ENCODE assay signal across 8 cellular contexts in genomic region chr17:74971069-74971841, GRCh38. TPM values are rescaled to one million over a fixed set of nuclear protein-coding genes. Genes with fewer than 3 reads are reported as not detected.
DNase-seq lines count a peak whose midpoint lies in the region; ATAC-seq, FAIRE-seq and TF ChIP-seq lines count a peak whose summit lies in the region.

No MANE protein-coding gene starts in this region.

- peak overlapping the region; percentile 79 for H3K4me2 ChIP-seq in astrocyte (ENCODE audit: low read length)

- no peak overlapping the region for H3K9ac ChIP-seq in astrocyte (ENCODE audit: low read length)

- H3K9me3 ChIP-seq in astrocyte (ENCODE audit: insufficient read depth, low read depth, low read length): no peaks in the 10 kb centered on the region
- H3K9me3 ChIP-seq in mesodermal cell (ENCODE audit: control insufficient read depth, low read length): no peaks in the 10 kb centered on the region
- H3K9me3 ChIP-seq in suprapubic skin: no peaks in the 10 kb centered on the region

- H3K36me3 Mint-ChIP-seq in activated CD4-positive, alpha-beta T cell treated with anti-CD3 and anti-CD28 coated beads, Interleukin-2, amount 10 ng/mL, durations not matched to agents 7 days and 5 days (ENCODE audit: low read depth): no peaks in the 10 kb centered on the region
- no peaks in the 10 kb centered on the region for H3K36me3 Mint-ChIP-seq in astrocyte (ENCODE audit: low read depth, unreplicated experiment)

- ATAC-seq in HG02759 (IDR thresholded peaks at IDR 0.05; ENCODE audit: unreplicated experiment): no peak

- H3K79me2 ChIP-seq in astrocyte (ENCODE audit: insufficient read depth, low read length): no peaks in the 10 kb centered on the region

- H3K27ac Mint-ChIP-seq in activated CD4-positive, alpha-beta T cell treated with anti-CD3 and anti-CD28 coated beads, Interleukin-2, amount 10 ng/mL, durations not matched to agents 7 days and 5 days: no peak overlapping the region
- no peak overlapping the region for H3K27ac Mint-ChIP-seq in astrocyte (ENCODE audit: unreplicated experiment)

- H2AFZ ChIP-seq in astrocyte (ENCODE audit: low read depth, low read length): no peak overlapping the region

- no peaks in the 10 kb centered on the region for H4K20me1 ChIP-seq in astrocyte (ENCODE audit: insufficient read depth, low read length)

- no peak overlapping the region for H3K27ac ChIP-seq in astrocyte (ENCODE audit: low read depth, low read length)
- H3K27ac ChIP-seq in mesodermal cell (ENCODE audit: low read depth, low read length, severe bottlenecking): no peak overlapping the region
- no peak overlapping the region for H3K27ac ChIP-seq in suprapubic skin

- no peak for TF ChIP-seq EP300 in suprapubic skin (IDR thresholded peaks at IDR 0.05)

- TF ChIP-seq POLR2A in suprapubic skin (IDR thresholded peaks at IDR 0.05): no peak

- no peak overlapping the region for H3K4me3 ChIP-seq in astrocyte (ENCODE audit: insufficient read depth, low read depth, low read length)
- peak overlapping the region; percentile 47 for H3K4me3 ChIP-seq in mesodermal cell (ENCODE audit: extremely low read depth, insufficient read depth, low read length, poor library complexity, severe bottlenecking)
- H3K4me3 ChIP-seq in suprapubic skin: peak overlapping the region; percentile 63

- H3K4me1 Mint-ChIP-seq in activated CD4-positive, alpha-beta T cell treated with anti-CD3 and anti-CD28 coated beads, Interleukin-2, amount 10 ng/mL, durations not matched to agents 7 days and 5 days: peaks cover 6% of the 10 kb centered on the region
- H3K4me1 Mint-ChIP-seq in astrocyte (ENCODE audit: low read depth, unreplicated experiment): no peaks in the 10 kb centered on the region

- H3K27me3 ChIP-seq in astrocyte (ENCODE audit: insufficient read depth, low read length) (peaks cover 16% of the 10 kb centered on the region), suprapubic skin (peaks cover 38% of the 10 kb centered on the region)

- H3K36me3 ChIP-seq in astrocyte (ENCODE audit: insufficient read depth, low read length) (no peaks in the 10 kb centered on the region), mesodermal cell (ENCODE audit: control insufficient read depth, insufficient read depth, low read length) (no peaks in the 10 kb centered on the region), suprapubic skin (no peaks in the 10 kb centered on the region)

- WGBS in mesodermal cell (ENCODE audit: insufficient coverage in 2 of 2), 2 experiments: 78 to 87% methylated on average over 6 to 7 of the region's 8 CpGs
- WGBS in suprapubic skin: 73% methylated on average over 3 of the region's 8 CpGs

- H3K4me1 ChIP-seq in astrocyte (ENCODE audit: insufficient read depth, low read length) (no peaks in the 10 kb centered on the region), mesodermal cell (ENCODE audit: control insufficient read depth, insufficient read depth, low read length, poor library complexity, severe bottlenecking) (peaks cover 4% of the 10 kb centered on the region), suprapubic skin (peaks cover 30% of the 10 kb centered on the region)

- no peak for TF ChIP-seq CTCF in astrocyte (IDR thresholded peaks at IDR 0.05; ENCODE audit: insufficient read depth, low read depth, low read length)
- no peak for TF ChIP-seq CTCF in suprapubic skin (IDR thresholded peaks at IDR 0.05)

- DNase-seq in activated CD4-positive, alpha-beta T cell treated with anti-CD3 and anti-CD28 coated beads, Interleukin-2, amount 10 ng/mL, durations not matched to agents 7 days and 5 days: no peak
- DNase-seq in activated CD4-positive, alpha-beta T cell treated with anti-CD3 and anti-CD28 coated beads, Interleukin-2, amount 50 U/mL, for 1 hour: no peak
- DNase-seq in astrocyte (ENCODE audit: low read depth) (no peak), suprapubic skin (ENCODE audit: low spot score in 2 of 2) (no peak), NCI-H748 treated with DMSO at 0.1 percent for 48 hours (lab: John Stamatoyannopoulos, UW) (no peak), HPDE6-E6E7 (ENCODE audit: extremely low spot score) (no peak)

- peak overlapping the region; percentile 51 for H3K4me3 Mint-ChIP-seq in activated CD4-positive, alpha-beta T cell treated with anti-CD3 and anti-CD28 coated beads, Interleukin-2, amount 10 ng/mL, durations not matched to agents 7 days and 5 days
- no peak overlapping the region for H3K4me3 Mint-ChIP-seq in astrocyte (ENCODE audit: unreplicated experiment)

- H3K9me3 Mint-ChIP-seq in activated CD4-positive, alpha-beta T cell treated with anti-CD3 and anti-CD28 coated beads, Interleukin-2, amount 10 ng/mL, durations not matched to agents 7 days and 5 days: no peaks in the 10 kb centered on the region
- no peaks in the 10 kb centered on the region for H3K9me3 Mint-ChIP-seq in astrocyte (ENCODE audit: unreplicated experiment)

- peaks cover 29% of the 10 kb centered on the region for H3K27me3 Mint-ChIP-seq in activated CD4-positive, alpha-beta T cell treated with anti-CD3 and anti-CD28 coated beads, Interleukin-2, amount 10 ng/mL, durations not matched to agents 7 days and 5 days
- H3K27me3 Mint-ChIP-seq in astrocyte (ENCODE audit: low read depth, unreplicated experiment): peaks cover 52% of the 10 kb centered on the region

- FAIRE-seq in astrocyte (lab: Jason Lieb, UNC): no peak

- POLR2A ChIA-PET in activated CD4-positive, alpha-beta T cell treated with anti-CD3 and anti-CD28 coated beads, Interleukin-2, amount 10 ng/mL, durations not matched to agents 7 days and 5 days (lab: Charles Lee): no interaction called here

- CTCF ChIA-PET in activated CD4-positive, alpha-beta T cell treated with anti-CD3 and anti-CD28 coated beads, Interleukin-2, amount 10 ng/mL, durations not matched to agents 7 days and 5 days (lab: Charles Lee): interaction anchor here (0.6 to 1.4 kb wide), 6 partner anchors 10 to 70 kb away, joined by 3 to 8 read pairs (median 3); partner anchors contain the start of gene MRPL58

RNA-seq across cellular contexts. Expression of gene HID1, which starts 1.3 kb away (rescaled TPM):
- under 1 TPM; 0.44 to 0.82 TPM for total RNA-seq in activated CD4-positive, alpha-beta T cell treated with anti-CD3 and anti-CD28 coated beads, Interleukin-2, amount 10 ng/mL, durations not matched to agents 7 days and 5 days
- total RNA-seq in astrocyte (2.5 and 2.6 TPM in 2 replicates), suprapubic skin (10 to 100 TPM in 2 of 4 donors, 1 to 10 TPM in 2; 3.4 to 13.7 (median 9.5) TPM)
- 16.4 TPM for polyA plus RNA-seq in mesodermal cell (2013, experiment 1 of 2)
- 11.7 TPM for polyA plus RNA-seq in mesodermal cell (2013, experiment 2 of 2)

RNA-seq across cellular contexts. Expression of gene CDR2L, which starts 16.2 kb away (rescaled TPM):
- under 1 TPM; 0.31 to 0.40 TPM for total RNA-seq in activated CD4-positive, alpha-beta T cell treated with anti-CD3 and anti-CD28 coated beads, Interleukin-2, amount 10 ng/mL, durations not matched to agents 7 days and 5 days
- total RNA-seq in astrocyte: 59.1 and 62.9 TPM in 2 replicates
- polyA plus RNA-seq in mesodermal cell (2013, experiment 1 of 2): 31.0 TPM
- 24.4 TPM for polyA plus RNA-seq in mesodermal cell (2013, experiment 2 of 2)
- total RNA-seq in suprapubic skin: 1 to 10 TPM; 5.6 to 8.6 (median 6.9) TPM

RNA-seq across cellular contexts. Expression of gene OTOP3, which starts 35.6 kb away (rescaled TPM):
- not detected for total RNA-seq in activated CD4-positive, alpha-beta T cell treated with anti-CD3 and anti-CD28 coated beads, Interleukin-2, amount 10 ng/mL, durations not matched to agents 7 days and 5 days
- total RNA-seq in astrocyte: not detected in 2 replicates
- not detected for polyA plus RNA-seq in mesodermal cell (2013, experiment 1 of 2)
- not detected for polyA plus RNA-seq in mesodermal cell (2013, experiment 2 of 2)
- total RNA-seq in suprapubic skin: under 1 TPM in 2 of 4 donors, not detected in 2; 0.65 to 0.98 TPM

RNA-seq across cellular contexts. Expression of gene MRPL58, which starts 41.2 kb away (rescaled TPM):
- 10 to 100 TPM; 41.2 to 46.2 TPM for total RNA-seq in activated CD4-positive, alpha-beta T cell treated with anti-CD3 and anti-CD28 coated beads, Interleukin-2, amount 10 ng/mL, durations not matched to agents 7 days and 5 days
- total RNA-seq in astrocyte (23.8 and 24.4 TPM in 2 replicates), suprapubic skin (10 to 100 TPM; 20.2 to 68.2 (median 46.7) TPM)
- 42.4 TPM for polyA plus RNA-seq in mesodermal cell (2013, experiment 1 of 2)
- polyA plus RNA-seq in mesodermal cell (2013, experiment 2 of 2): 40.8 TPM

RNA-seq across cellular contexts. Expression of gene OTOP2, which starts 47.2 kb away (rescaled TPM):
- total RNA-seq in activated CD4-positive, alpha-beta T cell treated with anti-CD3 and anti-CD28 coated beads, Interleukin-2, amount 10 ng/mL, durations not matched to agents 7 days and 5 days: not detected
- total RNA-seq in astrocyte: not detected in 2 replicates
- polyA plus RNA-seq in mesodermal cell (2013, experiment 1 of 2): not detected
- polyA plus RNA-seq in mesodermal cell (2013, experiment 2 of 2): not detected
- under 1 TPM in 1 of 4 donors, not detected in 3; 0.49 TPM for total RNA-seq in suprapubic skin

Comparison
In these comparisons a context has a peak if more than half of its experiments do, and no peak if none do; other contexts are left out.
1. RNA of gene CDR2L, which starts 16.2 kb away (total RNA-seq): 59.1 to 62.9 TPM in astrocyte and 5.6 to 8.6 TPM in suprapubic skin; 0.31 to 0.40 TPM in activated CD4-positive, alpha-beta T cell treated with anti-CD3 and anti-CD28 coated beads, Interleukin-2, amount 10 ng/mL, durations not matched to agents 7 days and 5 days; every median in the first group is over 4 times any median in the second.